ENCODE assay signal across 15 cellular contexts in genomic region chr12:91387461-91388134, GRCh38.
"Had no signal": no experiment of that assay in that cellular context is flagged by ENCODE, and none has a peak within 500 bp of the region (broad histone marks: within the 10 kb centered on the region; RNA-seq: fewer than 3 reads in every experiment).

No MANE protein-coding gene starts in this region.

- H3K36me3 ChIP-seq: pancreas, right atrium auricular region had no signal

- H3K27me3 Mint-ChIP-seq: activated CD4-positive, alpha-beta memory T cell treated with anti-CD3 and anti-CD28 coated beads, Interleukin-2, amount 10 ng/mL, durations not matched to agents 7 days and 5 days; activated CD4-positive, alpha-beta T cell treated with anti-CD3 and anti-CD28 coated beads for 36 hours had no signal

- H3K27ac ChIP-seq: epithelial cell of prostate, right atrium auricular region had no signal

- H3K4me2 ChIP-seq: hepatocyte had no signal

- H3K4me3 ChIP-seq: hepatocyte, pancreas, right atrium auricular region had no signal

- H3K79me2 ChIP-seq: hepatocyte had no signal

- H2AFZ ChIP-seq: hepatocyte had no signal

- ATAC-seq: activated CD4-positive, alpha-beta T cell treated with anti-CD3 and anti-CD28 coated beads for 36 hours; stimulated activated naive B cell treated with anti-CD40 and anti-IgM and Interleukin-4, amounts not matched to agents 10 μg/mL and 1 μg/mL and 100 μg/mL, for 72 hours had no signal

- DNase-seq: activated CD4-positive, alpha-beta memory T cell treated with anti-CD3 and anti-CD28 coated beads, Interleukin-2, amount 10 ng/mL, durations not matched to agents 7 days and 5 days; activated CD4-positive, alpha-beta T cell treated with anti-CD3 and anti-CD28 coated beads for 36 hours; activated CD8-positive, alpha-beta memory T cell treated with anti-CD3 and anti-CD28 coated beads, Interleukin-2, amount 50 U/mL, for 4 hours; activated T-cell treated with anti-CD3 and anti-CD28 coated beads, Interleukin-2, amount 50 U/mL, for 72 hours; central memory CD4-positive, alpha-beta T cell; effector memory CD4-positive, alpha-beta T cell; kidney; pancreas; small intestine; stimulated activated naive B cell treated with anti-CD40 and anti-IgM and Interleukin-4, amounts not matched to agents 10 μg/mL and 1 μg/mL and 100 μg/mL, for 72 hours; SW 1271 had no signal

- H3K9me3 Mint-ChIP-seq: activated CD4-positive, alpha-beta memory T cell treated with anti-CD3 and anti-CD28 coated beads, Interleukin-2, amount 10 ng/mL, durations not matched to agents 7 days and 5 days; stimulated activated naive B cell treated with anti-CD40 and anti-IgM and Interleukin-4, amounts not matched to agents 10 μg/mL and 1 μg/mL and 100 μg/mL, for 72 hours; T-helper 2 cell treated with Interferon-gamma antibody and Interleukin-4, amounts not matched to agents 5 μg/mL and 100 μg/mL, for 36 hours had no signal

- H3K9me3 ChIP-seq: pancreas, right atrium auricular region had no signal

- H3K27ac Mint-ChIP-seq: activated CD4-positive, alpha-beta memory T cell treated with anti-CD3 and anti-CD28 coated beads, Interleukin-2, amount 10 ng/mL, durations not matched to agents 7 days and 5 days; activated CD4-positive, alpha-beta T cell treated with anti-CD3 and anti-CD28 coated beads for 36 hours; activated T-cell treated with anti-CD3 and anti-CD28 coated beads, Interleukin-2, amount 50 U/mL, for 72 hours; stimulated activated naive B cell treated with anti-CD40 and anti-IgM and Interleukin-4, amounts not matched to agents 10 μg/mL and 1 μg/mL and 100 μg/mL, for 72 hours; T-helper 2 cell treated with Interferon-gamma antibody and Interleukin-4, amounts not matched to agents 5 μg/mL and 100 μg/mL, for 36 hours had no signal

- H3K4me3 Mint-ChIP-seq: activated CD4-positive, alpha-beta memory T cell treated with anti-CD3 and anti-CD28 coated beads, Interleukin-2, amount 10 ng/mL, durations not matched to agents 7 days and 5 days; activated CD4-positive, alpha-beta T cell treated with anti-CD3 and anti-CD28 coated beads for 36 hours; activated T-cell treated with anti-CD3 and anti-CD28 coated beads, Interleukin-2, amount 50 U/mL, for 72 hours; stimulated activated naive B cell treated with anti-CD40 and anti-IgM and Interleukin-4, amounts not matched to agents 10 μg/mL and 1 μg/mL and 100 μg/mL, for 72 hours; T-helper 2 cell treated with Interferon-gamma antibody and Interleukin-4, amounts not matched to agents 5 μg/mL and 100 μg/mL, for 36 hours had no signal

- H3K4me1 Mint-ChIP-seq: activated CD4-positive, alpha-beta memory T cell treated with anti-CD3 and anti-CD28 coated beads, Interleukin-2, amount 10 ng/mL, durations not matched to agents 7 days and 5 days; activated CD4-positive, alpha-beta T cell treated with anti-CD3 and anti-CD28 coated beads for 36 hours; stimulated activated naive B cell treated with anti-CD40 and anti-IgM and Interleukin-4, amounts not matched to agents 10 μg/mL and 1 μg/mL and 100 μg/mL, for 72 hours had no signal

- H3K36me3 Mint-ChIP-seq: stimulated activated naive B cell treated with anti-CD40 and anti-IgM and Interleukin-4, amounts not matched to agents 10 μg/mL and 1 μg/mL and 100 μg/mL, for 72 hours had no signal

- H3K27me3 ChIP-seq: hepatocyte, pancreas, right atrium auricular region had no signal
